Comparison of ENCODE assay signal across 8 cellular contexts in the genomic region with DNA sequence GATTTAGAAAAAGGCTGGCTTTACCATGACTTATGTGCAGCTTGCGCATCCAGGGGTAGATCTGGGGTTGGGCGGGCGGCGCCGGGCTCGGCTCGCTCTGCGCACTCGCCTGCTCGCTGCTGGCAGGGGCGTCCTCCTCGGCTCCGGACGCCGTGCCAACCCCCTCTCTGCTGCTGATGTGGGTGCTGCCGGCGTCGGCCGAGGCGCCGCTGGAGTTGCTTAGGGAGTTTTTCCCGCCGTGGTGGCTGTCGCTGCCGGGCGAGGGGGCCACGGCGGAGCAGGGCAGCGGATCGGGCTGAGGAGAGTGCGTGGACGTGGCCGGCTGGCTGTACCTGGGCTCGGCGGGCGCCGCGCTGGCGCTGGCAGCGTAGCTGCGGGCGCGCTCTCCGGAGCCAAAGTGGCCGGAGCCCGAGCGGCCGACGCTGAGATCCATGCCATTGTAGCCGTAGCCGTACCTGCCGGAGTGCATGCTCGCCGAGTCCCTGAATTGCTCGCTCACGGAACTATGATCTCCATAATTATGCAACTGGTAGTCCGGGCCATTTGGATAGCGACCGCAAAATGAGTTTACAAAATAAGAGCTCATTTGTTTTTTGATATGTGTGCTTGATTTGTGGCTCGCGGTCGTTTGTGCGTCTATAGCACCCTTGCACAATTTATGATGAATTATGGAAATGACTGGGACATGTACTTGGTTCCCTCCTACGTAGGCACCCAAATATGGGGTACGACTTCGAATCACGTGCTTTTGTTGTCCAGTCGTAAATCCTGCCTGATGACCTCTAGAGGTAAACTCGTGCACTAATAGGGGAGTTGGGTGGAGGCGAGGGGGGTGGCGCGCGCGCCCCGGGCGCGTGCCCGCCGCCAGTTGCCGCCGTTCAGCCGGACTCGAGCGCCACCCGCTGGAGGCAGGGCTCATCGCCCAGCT. TPM values are rescaled to one million over a fixed set of nuclear protein-coding genes. Genes with fewer than 3 reads are reported as not detected.
DNase-seq lines count a peak whose midpoint lies in the region; ATAC-seq and TF ChIP-seq lines count a peak whose summit lies in the region.

A gene (minus strand): TSS at position 660 of the 928 bp plus-strand sequence. CDS start 74 bp downstream, at position 586.

- DNase-seq in DND-41 (no peak), NCI-H1417 treated with DMSO at 0.1 percent for 48 hours (lab: John Stamatoyannopoulos, UW) (peak; percentile 62), choroid plexus epithelial cell (ENCODE audit: low read depth) (peak; percentile 27), lower lobe of right lung (no peak), transverse colon (peak; percentile 84)
- no peak for DNase-seq in activated CD4-positive, alpha-beta T cell treated with anti-CD3 and anti-CD28 coated beads, Interleukin-2, amount 50 U/mL, for 1 hour
- no peak for DNase-seq in activated effector memory CD4-positive, alpha-beta T cell treated with anti-CD3 and anti-CD28 coated beads, Interleukin-2, amount 50 U/mL, for 16 hours

- H3K79me2 ChIP-seq in DND-41 (ENCODE audit: insufficient read depth, low read length), result peaks cover 3% of the 10 kb centered on the region

- no peak within 1 kb of the TSS for H3K27ac ChIP-seq in DND-41 (ENCODE audit: low read length)
- peak within 1 kb of the TSS; percentile 95 for H3K27ac ChIP-seq in lower lobe of right lung
- H3K27ac ChIP-seq in transverse colon, result peak within 1 kb of the TSS; percentile 95 to 99 (median 98)

- TF ChIP-seq CTCF in DND-41 (IDR thresholded peaks at IDR 0.05; ENCODE audit: borderline replicate concordance, extremely low read depth, low read length, poor library complexity, severe bottlenecking) (peak; percentile 10), choroid plexus epithelial cell (conservative IDR thresholded peaks at IDR 0.05; ENCODE audit: low read depth, low read length) (no peak), lower lobe of right lung (IDR thresholded peaks at IDR 0.05) (peak; percentile 85), transverse colon (IDR thresholded peaks at IDR 0.05) (peak; percentile 80 to 93 (median 83))

- WGBS in transverse colon (ENCODE audit: low coverage in 1 of 2), 2 donors, result 40 to 50% methylated on average over 1 to 82 of the region's 86 CpGs

- no peak within 1 kb of the TSS for H3K9ac ChIP-seq in DND-41 (ENCODE audit: low read depth, low read length)

- TF ChIP-seq POLR2A in transverse colon (IDR thresholded peaks at IDR 0.05), result peak; percentile 59

- intact Hi-C loops in lower lobe of right lung (cut with DNase I), result loop anchor here (5.0 kb wide), 1 partner anchor 286 kb away; no protein-coding TSS in a partner anchor
- intact Hi-C loops in transverse colon (cut with DNase I; ENCODE audit: low total_unique reads), result no loop called here

- H3K27me3 ChIP-seq in DND-41 (ENCODE audit: insufficient read depth, low read length, poor library complexity) (no peaks in the 10 kb centered on the region), lower lobe of right lung (ENCODE audit: low read depth) (peaks cover 68% of the 10 kb centered on the region), transverse colon (peaks cover 12% of the 10 kb centered on the region)

- H3K4me1 ChIP-seq in DND-41 (ENCODE audit: insufficient read depth, low read length) (peaks cover 2% of the 10 kb centered on the region), lower lobe of right lung (peaks cover 18% of the 10 kb centered on the region), transverse colon (peaks cover 0 to 64% (median 56%) of the 10 kb centered on the region in 4 donors)

- no peaks in the 10 kb centered on the region for H3K9me3 ChIP-seq in DND-41 (ENCODE audit: insufficient read depth, low read length, severe bottlenecking)
- H3K9me3 ChIP-seq in lower lobe of right lung, result no peaks in the 10 kb centered on the region
- no peaks in the 10 kb centered on the region for H3K9me3 ChIP-seq in transverse colon

- ATAC-seq in DND-41 (ENCODE audit: insufficient read depth, low read depth) (no peak), lower lobe of right lung (peak; percentile 79 to 81), GM19463 (IDR thresholded peaks at IDR 0.05; ENCODE audit: unreplicated experiment) (no peak)

- in situ Hi-C loops in transverse colon (cut with MboI; ENCODE audit: low pct_ligation_motif_present in 1 of 4, low pct_unique_long_range_greater_than_20kb in 1 of 4, low sequenced_read_pairs in 3 of 4), result loop anchor here (5.0 to 10.0 kb wide), 2 partner anchors 286 to 288 kb away; no protein-coding TSS in a partner anchor

- no peak within 1 kb of the TSS for H2AFZ ChIP-seq in DND-41 (ENCODE audit: low read depth, low read length)

- TF ChIP-seq EP300 in transverse colon (IDR thresholded peaks at IDR 0.05; ENCODE audit: low read depth), result peak; percentile 24

- no peaks in the 10 kb centered on the region for H4K20me1 ChIP-seq in DND-41 (ENCODE audit: insufficient read depth, low read length)

- H3K36me3 ChIP-seq in DND-41 (ENCODE audit: insufficient read depth, low read length) (peaks cover 13% of the 10 kb centered on the region), lower lobe of right lung (no peaks in the 10 kb centered on the region), transverse colon (no peaks in the 10 kb centered on the region)

- no peak within 1 kb of the TSS for H3K4me2 ChIP-seq in DND-41 (ENCODE audit: insufficient read depth, low read length)

- H3K4me3 ChIP-seq in DND-41 (ENCODE audit: low read depth in 1 of 2, low read length in 2 of 2) (no peak within 1 kb of the TSS), choroid plexus epithelial cell (ENCODE audit: low read depth, low read length) (no peak within 1 kb of the TSS), lower lobe of right lung (peak within 1 kb of the TSS; percentile 70), transverse colon (peak within 1 kb of the TSS; percentile 33 to 77 (median 46))

RNA-seq across cellular contexts. Expression of the gene that starts here (rescaled TPM):
- total RNA-seq in lower lobe of right lung (16.0 TPM), transverse colon (10 to 100 TPM; 18.3 to 89.8 (median 31.6) TPM)

Comparison
In these comparisons a context has a peak if more than half of its experiments do, and no peak if none do; other contexts are left out.
1. ATAC-seq: peak in lower lobe of right lung (2 of 2); none in DND-41 (single experiment) and GM19463 (single experiment).
2. DNase-seq: peak in NCI-H1417 treated with DMSO at 0.1 percent for 48 hours (single experiment), choroid plexus epithelial cell (single experiment) and transverse colon (single experiment); none in DND-41 (single experiment), lower lobe of right lung (single experiment), activated CD4-positive, alpha-beta T cell treated with anti-CD3 and anti-CD28 coated beads, Interleukin-2, amount 50 U/mL, for 1 hour (single experiment) and activated effector memory CD4-positive, alpha-beta T cell treated with anti-CD3 and anti-CD28 coated beads, Interleukin-2, amount 50 U/mL, for 16 hours (single experiment).
3. H3K4me3 ChIP-seq: peak in lower lobe of right lung (single experiment) and transverse colon (4 of 4); none in DND-41 (0 of 2) and choroid plexus epithelial cell (single experiment).